In the genomic region with DNA sequence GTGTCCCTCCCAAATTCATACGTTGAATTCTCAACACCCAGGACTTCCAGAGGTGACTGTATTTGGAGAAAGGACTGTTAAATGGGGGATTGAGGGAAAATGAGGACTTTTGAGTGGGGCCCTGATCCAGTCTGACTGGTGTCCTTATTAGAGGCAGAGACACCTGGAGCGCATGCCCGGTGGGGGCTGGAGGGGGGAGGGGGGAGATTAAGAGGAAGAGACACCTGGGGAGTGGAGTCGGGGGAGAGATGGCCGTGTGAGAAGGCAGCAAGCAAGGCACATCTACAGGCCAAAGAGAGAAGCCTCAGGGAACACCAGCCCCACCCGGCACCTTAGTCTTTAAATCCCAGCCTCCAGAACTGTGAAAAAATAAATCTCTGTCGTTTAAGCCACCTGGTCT, we compare ENCODE assay signal across 16 cellular contexts.
DNase-seq lines count a peak whose midpoint lies in the region; ATAC-seq and TF ChIP-seq lines count a peak whose summit lies in the region.
"Had no signal": no experiment of that assay in that cellular context is flagged by ENCODE, and none has a peak within 500 bp of the region (broad histone marks: within the 10 kb centered on the region; RNA-seq: fewer than 3 reads in every experiment).

No MANE protein-coding gene starts in this region.

- peak overlapping the region; percentile 80 for H3K4me3 Mint-ChIP-seq in T-helper 17 cell

- no peak for ATAC-seq in T-helper 17 cell
- ATAC-seq: K562 had no signal

- peaks cover 57% of the 10 kb centered on the region for H3K4me1 Mint-ChIP-seq in T-helper 17 cell

- H3K27ac Mint-ChIP-seq in T-helper 17 cell: peak overlapping the region; percentile 96

- H3K27me3 Mint-ChIP-seq in T-helper 17 cell: no peaks in the 10 kb centered on the region

- H3K36me3 ChIP-seq in BLaER1: peaks cover 7% of the 10 kb centered on the region
- H3K36me3 ChIP-seq in BLaER1 treated with 17β-estradiol and CSF1 and Interleukin-3, amounts not matched to agents 10 nM and 100 nM: peaks cover 0 to 15% (median 10%) of the 10 kb centered on the region in 11 experiments; a peak in 13 of 22 replicates
- no peaks in the 10 kb centered on the region for H3K36me3 ChIP-seq in neutrophil
- H3K36me3 ChIP-seq: colonic mucosa had no signal

- DNase-seq in T-helper 17 cell (no peak), putamen (ENCODE audit: low spot score) (no peak), T-helper 9 cell (no peak), kidney tubule cell (ENCODE audit: low spot score) (no peak)
- DNase-seq: activated effector memory CD4-positive, alpha-beta T cell treated with anti-CD3 and anti-CD28 coated beads, Interleukin-2, amount 50 U/mL, for 16 hours; C1 segment of cervical spinal cord; colonic mucosa; DMS79 treated with DMSO at 0.1 percent for 48 hours; NCI-H2029 treated with DMSO at 0.1 percent for 48 hours; NCI-H510A; SK-N-SH had no signal

- H3K4me1 ChIP-seq in BLaER1 (peaks cover 80% of the 10 kb centered on the region), neutrophil (ENCODE audit: control insufficient read depth in 1 of 2, insufficient read depth in 1 of 2, low read depth in 1 of 2, low read length in 1 of 2) (peaks cover 40 to 55% of the 10 kb centered on the region in 2 experiments)
- peaks cover 66 to 92% (median 77%) of the 10 kb centered on the region in 10 experiments for H3K4me1 ChIP-seq in BLaER1 treated with 17β-estradiol and CSF1 and Interleukin-3, amounts not matched to agents 10 nM and 100 nM
- H3K4me1 ChIP-seq: colonic mucosa, foreskin keratinocyte had no signal

- H3K36me3 Mint-ChIP-seq in T-helper 17 cell (ENCODE audit: low read depth): no peaks in the 10 kb centered on the region

- H3K4me3 ChIP-seq in BLaER1: no peak overlapping the region
- H3K4me3 ChIP-seq in BLaER1 treated with 17β-estradiol and CSF1 and Interleukin-3, amounts not matched to agents 10 nM and 100 nM: peak overlapping the region in 1 of 10 experiments; percentile 17; a peak in 4 of 20 replicates
- H3K4me3 ChIP-seq in neutrophil (ENCODE audit: low read depth in 1 of 2, low read length in 1 of 2): no peak overlapping the region
- H3K4me3 ChIP-seq: colonic mucosa, K562 had no signal

- H3K27me3 ChIP-seq in BLaER1: no peaks in the 10 kb centered on the region
- H3K27me3 ChIP-seq in BLaER1 treated with 17β-estradiol and CSF1 and Interleukin-3, amounts not matched to agents 10 nM and 100 nM: no peaks in the 10 kb centered on the region
- H3K27me3 ChIP-seq in neutrophil: no peaks in the 10 kb centered on the region
- H3K27me3 ChIP-seq: colonic mucosa, foreskin keratinocyte had no signal

- no peak overlapping the region for H3K27ac ChIP-seq in BLaER1
- H3K27ac ChIP-seq in BLaER1 treated with 17β-estradiol and CSF1 and Interleukin-3, amounts not matched to agents 10 nM and 100 nM: peak overlapping the region in 10 of 11 experiments; percentile 3 to 84 (median 73); a peak in 16 of 22 replicates
- H3K27ac ChIP-seq in neutrophil: peak overlapping the region; percentile 95
- H3K27ac ChIP-seq: colonic mucosa, foreskin keratinocyte had no signal

- H3K9ac ChIP-seq in BLaER1: no peak overlapping the region
- H3K9ac ChIP-seq in BLaER1 treated with 17β-estradiol and CSF1 and Interleukin-3, amounts not matched to agents 10 nM and 100 nM: peak overlapping the region in 6 of 11 experiments; percentile 0 to 62 (median 16); a peak in 5 of 22 replicates
- H3K9ac ChIP-seq: SK-N-SH had no signal

- peaks cover 99% of the 10 kb centered on the region for H4K20me1 ChIP-seq in BLaER1
- H4K20me1 ChIP-seq in BLaER1 treated with 17β-estradiol and CSF1 and Interleukin-3, amounts not matched to agents 10 nM and 100 nM: peaks cover 0 to 100% (median 60%) of the 10 kb centered on the region in 11 experiments; a peak in 18 of 22 replicates

- H3K9me3 ChIP-seq in BLaER1 (no peaks in the 10 kb centered on the region; the same call in 1 of the 2 replicates), T-helper 17 cell (ENCODE audit: control insufficient read depth, low read length, poor library complexity, severe bottlenecking) (no peaks in the 10 kb centered on the region), neutrophil (no peaks in the 10 kb centered on the region)
- H3K9me3 ChIP-seq in BLaER1 treated with 17β-estradiol and CSF1 and Interleukin-3, amounts not matched to agents 10 nM and 100 nM (replicated peaks in 1 of 11): peaks cover 0 to 4% (median 0%) of the 10 kb centered on the region in 11 experiments; a peak in 1 of 22 replicates
- H3K9me3 ChIP-seq: colonic mucosa, SK-N-SH had no signal

- no peak for TF ChIP-seq CTCF in neutrophil (IDR thresholded peaks at IDR 0.05)

- peak overlapping the region; percentile 75 for H3K4me2 ChIP-seq in BLaER1
- peak overlapping the region; percentile 69 to 95 (median 80) for H3K4me2 ChIP-seq in BLaER1 treated with 17β-estradiol and CSF1 and Interleukin-3, amounts not matched to agents 10 nM and 100 nM
- H3K4me2 ChIP-seq: SK-N-SH had no signal
